20 cellular contexts compared by ENCODE assay signal in the genomic region with DNA sequence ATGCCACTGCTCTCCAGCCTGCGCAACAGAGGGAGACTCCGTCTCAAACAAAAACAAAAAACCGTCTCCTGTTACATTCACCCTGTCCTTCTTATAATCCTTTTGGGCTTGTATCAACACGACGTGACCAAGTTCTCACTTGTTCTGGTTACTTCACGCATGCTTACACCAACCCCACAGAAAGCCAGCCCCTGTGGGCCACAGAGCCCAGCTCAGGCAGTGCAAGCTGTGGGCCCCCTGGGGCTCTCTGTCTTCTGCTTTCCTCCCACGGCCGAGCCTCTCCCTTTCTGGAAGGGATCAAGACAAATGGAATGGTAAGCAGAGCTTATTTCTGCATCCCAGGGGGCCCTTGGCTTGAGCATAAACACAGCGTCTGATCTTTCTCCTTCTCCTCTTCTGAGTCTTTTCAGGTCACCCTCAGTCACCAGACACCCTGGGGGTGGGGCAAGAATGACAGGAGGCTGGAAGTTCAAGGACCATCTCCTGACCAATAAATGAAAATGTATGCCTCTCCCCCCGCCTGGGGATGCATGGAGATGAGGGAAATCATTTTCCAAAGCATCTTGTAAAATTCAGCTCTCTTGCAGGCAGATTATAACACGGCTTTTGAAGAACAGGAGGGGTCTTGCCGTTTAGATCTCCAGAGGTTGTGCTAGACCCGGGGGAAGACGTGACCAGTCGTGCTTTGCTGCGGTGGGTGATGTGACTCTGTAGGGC. TPM values are rescaled to one million over a fixed set of nuclear protein-coding genes. Genes with fewer than 3 reads are reported as not detected.
A peak's percentile ranks its signal among the peaks of the same experiment; 100 is the strongest.
DNase-seq lines count a peak whose midpoint lies in the region; ATAC-seq and TF ChIP-seq lines count a peak whose summit lies in the region.
"Had no signal": no experiment of that assay in that cellular context is flagged by ENCODE, and none has a peak within 500 bp of the region (broad histone marks: within the 10 kb centered on the region; RNA-seq: fewer than 3 reads in every experiment).

No MANE protein-coding gene starts in this region.

- peak; percentile 73 for ATAC-seq in RWPE2 (ENCODE audit: low read depth)
- peak; percentile 53 for ATAC-seq in foreskin keratinocyte
- ATAC-seq: effector memory CD8-positive, alpha-beta T cell; HepG2; stimulated activated naive B cell treated with anti-CD40 and anti-IgM and Interleukin-4, amounts not matched to agents 10 μg/mL and 1 μg/mL and 100 μg/mL, for 72 hours had no signal

- H3K4me1 ChIP-seq in HAP-1 = no peaks in the 10 kb centered on the region; the same call in 1 of the 2 replicates
- peaks cover 7% of the 10 kb centered on the region for H3K4me1 ChIP-seq in RWPE2 (ENCODE audit: insufficient read depth, poor library complexity, severe bottlenecking)
- peaks cover 4% of the 10 kb centered on the region for H3K4me1 ChIP-seq in foreskin keratinocyte

- in situ Hi-C loops in HAP-1 (cut with MboI; ENCODE audit: low sequenced_read_pairs) (no loop called here), G401 (cut with HindIII; ENCODE audit: low sequenced_read_pairs) (no loop called here)

- H3K9me3 ChIP-seq in HAP-1 = no peaks in the 10 kb centered on the region
- H3K9me3 ChIP-seq in RWPE2 (ENCODE audit: severe bottlenecking) = no peaks in the 10 kb centered on the region

- H3K27ac ChIP-seq in RWPE2 (ENCODE audit: poor library complexity, severe bottlenecking) (no peak overlapping the region), foreskin keratinocyte (no peak overlapping the region)
- H3K27ac ChIP-seq: C4-2B had no signal

- H3K27me3 ChIP-seq in HAP-1 (ENCODE audit: low read depth) = 0 out of 2 replicates have a peak, but pooled peaks cover 7% of the 10 kb centered on the region
- H3K27me3 ChIP-seq in RWPE2 (ENCODE audit: insufficient read depth, poor library complexity, severe bottlenecking) = no peaks in the 10 kb centered on the region
- H3K27me3 ChIP-seq in foreskin keratinocyte = no peaks in the 10 kb centered on the region

- no peaks in the 10 kb centered on the region for H3K36me3 ChIP-seq in HAP-1 (replicated peaks)
- no peaks in the 10 kb centered on the region for H3K36me3 ChIP-seq in RWPE2 (ENCODE audit: low read depth)

- DNase-seq in HAP-1 (ENCODE audit: low spot score in 2 of 2) (peak; percentile 6 to 53), RWPE2 (ENCODE audit: low spot score) (no peak), foreskin keratinocyte (peak; percentile 53 to 78), renal cortical epithelial cell (ENCODE audit: low read depth) (peak; percentile 6), C1 segment of cervical spinal cord (lab: John Stamatoyannopoulos, UW) (no peak), G401 (ENCODE audit: low spot score) (no peak), NCI-H1092 treated with DMSO at 0.1 percent for 48 hours (lab: John Stamatoyannopoulos, UW) (no peak), epidermal melanocyte (ENCODE audit: insufficient read length, low spot score) (no peak)
- DNase-seq: activated CD4-positive, alpha-beta T cell treated with anti-CD3 and anti-CD28 coated beads for 1 hour; activated T-cell treated with anti-CD3 and anti-CD28 coated beads, Interleukin-2, amount 50 U/mL, for 1 hour; effector memory CD8-positive, alpha-beta T cell; GF-D8; hippocampal formation; stimulated activated CD4-positive, alpha-beta T cell treated with anti-CD3 and anti-CD28 coated beads, Interleukin-4, amount 100 ng/mL, for 24 hours; stimulated activated naive B cell treated with anti-CD40 and anti-IgM and Interleukin-4, amounts not matched to agents 10 μg/mL and 1 μg/mL and 100 μg/mL, for 72 hours; SW 1271 had no signal

- TF ChIP-seq CTCF in RWPE2 (IDR thresholded peaks at IDR 0.05; ENCODE audit: poor library complexity, severe bottlenecking) = no peak
- TF ChIP-seq CTCF in foreskin keratinocyte (conservative IDR thresholded peaks at IDR 0.05) = peak; percentile 13

- H3K4me3 ChIP-seq in HAP-1 (no peak overlapping the region), RWPE2 (ENCODE audit: severe bottlenecking) (no peak overlapping the region)

RNA-seq across cellular contexts. Expression of gene TRIM56, which starts 19.0 kb away (rescaled TPM):
- total RNA-seq in foreskin keratinocyte = 13.2 and 14.6 TPM in 2 replicates
- 5.4 and 5.9 TPM in 2 replicates for polyA plus RNA-seq in foreskin keratinocyte
- total RNA-seq in renal cortical epithelial cell = 18.6 and 43.8 TPM in 2 replicates
- total RNA-seq in G401 (2014; rRNA removed; shearing (Covaris generic)) = 5.6 and 9.9 TPM in 2 replicates

RNA-seq across cellular contexts. Expression of gene MUC17, which starts 46.4 kb away (rescaled TPM):
- total RNA-seq in foreskin keratinocyte = not detected in 2 replicates
- polyA plus RNA-seq in foreskin keratinocyte = not detected in 2 replicates
- not detected in 2 replicates for total RNA-seq in renal cortical epithelial cell
- total RNA-seq in G401 (2014; rRNA removed; shearing (Covaris generic)) = 0.06 TPM in 1 of 2 replicates, not detected in the other
- total RNA-seq: aorta, HepG2, progenitor cell of endocrine pancreas had no signal
- polyA plus RNA-seq: HepG2 had no signal

Comparison
In these comparisons a context has a peak if more than half of its experiments do, and no peak if none do; other contexts are left out.
1. DNase-seq: peak in HAP-1 (2 of 2), foreskin keratinocyte (2 of 2) and renal cortical epithelial cell (single experiment); none in RWPE2 (single experiment), C1 segment of cervical spinal cord (0 of 14), G401 (single experiment), NCI-H1092 treated with DMSO at 0.1 percent for 48 hours (single experiment) and epidermal melanocyte (single experiment).